Comparison of ENCODE assay signal across 15 cellular contexts in the genomic region with DNA sequence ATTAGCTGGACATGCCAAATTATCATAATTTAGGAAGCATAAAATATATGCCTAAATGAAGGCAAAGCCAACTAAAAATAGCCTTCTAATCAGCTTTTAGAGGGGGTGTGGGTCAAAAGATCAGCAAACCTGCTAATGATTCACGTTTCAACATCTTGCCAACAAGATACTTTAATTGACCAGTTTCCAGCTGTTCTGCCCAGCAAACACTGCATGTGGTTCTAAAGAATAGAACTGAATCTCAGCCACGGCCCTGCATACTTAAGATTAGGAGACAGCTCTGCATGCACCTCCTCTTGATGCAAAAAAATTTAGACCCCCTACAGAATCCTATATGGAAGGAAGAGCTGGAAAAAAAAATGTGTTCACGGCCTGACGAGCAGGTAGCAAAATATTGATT.
"Had no signal": no experiment of that assay in that cellular context is flagged by ENCODE, and none has a peak within 500 bp of the region (broad histone marks: within the 10 kb centered on the region; RNA-seq: fewer than 3 reads in every experiment).

No MANE protein-coding gene starts in this region.

- H3K27me3 ChIP-seq: heart left ventricle, neutrophil, suprapubic skin had no signal

- H3K4me3 Mint-ChIP-seq: effector memory CD8-positive, alpha-beta T cell; stimulated activated naive CD8-positive, alpha-beta T cell treated with anti-CD3 and anti-CD28 coated beads, Interleukin-15, Interleukin-2, amounts not matched to agents 100 ng/mL and 50 ng/mL, for 24 hours had no signal

- H3K4me1 ChIP-seq: prostate gland, suprapubic skin had no signal

- FAIRE-seq: frontal cortex had no signal

- H3K9me3 ChIP-seq: heart left ventricle, neutrophil, prostate gland, suprapubic skin had no signal

- H3K27me3 Mint-ChIP-seq: effector memory CD8-positive, alpha-beta T cell; stimulated activated naive CD8-positive, alpha-beta T cell treated with anti-CD3 and anti-CD28 coated beads, Interleukin-15, Interleukin-2, amounts not matched to agents 100 ng/mL and 50 ng/mL, for 24 hours had no signal

- DNase-seq: activated CD4-positive, alpha-beta T cell treated with anti-CD3 and anti-CD28 coated beads, Interleukin-2, amount 50 U/mL, for 1 hour; activated naive CD4-positive, alpha-beta T cell; activated T-cell treated with anti-CD3 and anti-CD28 coated beads for 4 hours; anterior cingulate cortex; dermis blood vessel endothelial cell; effector memory CD8-positive, alpha-beta T cell; heart left ventricle; T-helper 9 cell had no signal

- H3K4me3 ChIP-seq: heart left ventricle, prostate gland, smooth muscle cell, suprapubic skin had no signal

- H3K27ac ChIP-seq: heart left ventricle, neutrophil, prostate gland, suprapubic skin had no signal

- ATAC-seq: activated CD4-positive, CD25-positive, alpha-beta regulatory T cell treated with anti-CD3 and anti-CD28 coated beads, Interleukin-2, amount 50 U/mL, for 24 hours; effector memory CD8-positive, alpha-beta T cell; heart left ventricle had no signal

- H3K36me3 ChIP-seq: heart left ventricle, neutrophil, prostate gland, suprapubic skin had no signal

- H3K4me2 ChIP-seq: smooth muscle cell had no signal

- H3K27ac Mint-ChIP-seq: effector memory CD8-positive, alpha-beta T cell; stimulated activated naive CD8-positive, alpha-beta T cell treated with anti-CD3 and anti-CD28 coated beads, Interleukin-15, Interleukin-2, amounts not matched to agents 100 ng/mL and 50 ng/mL, for 24 hours had no signal

- H3K9me3 Mint-ChIP-seq: stimulated activated naive CD8-positive, alpha-beta T cell treated with anti-CD3 and anti-CD28 coated beads, Interleukin-15, Interleukin-2, amounts not matched to agents 100 ng/mL and 50 ng/mL, for 24 hours had no signal
